9 cellular contexts compared by ENCODE assay signal in the genomic region with DNA sequence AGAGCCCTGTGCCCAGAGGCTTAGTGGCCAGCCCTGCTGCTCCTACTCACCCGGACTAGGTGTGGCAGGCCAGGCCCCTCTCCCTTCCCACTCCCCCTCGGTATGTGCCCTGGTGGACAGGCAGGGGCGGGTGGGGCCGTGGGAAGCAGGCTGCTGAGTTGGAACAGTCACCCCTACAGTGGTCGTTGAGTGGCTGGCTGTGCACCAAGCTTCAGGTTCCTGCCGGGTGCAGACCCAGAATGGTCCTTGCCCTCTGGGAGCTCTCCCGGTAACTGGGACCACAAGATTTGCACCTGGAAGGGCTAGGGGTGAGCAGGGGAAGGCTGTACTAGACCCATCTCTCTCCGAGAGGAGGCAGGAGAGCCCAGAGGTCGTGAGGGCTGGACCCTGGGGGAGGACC.
A peak's percentile ranks its signal among the peaks of the same experiment; 100 is the strongest.
DNase-seq lines count a peak whose midpoint lies in the region; ATAC-seq and TF ChIP-seq lines count a peak whose summit lies in the region.
"Had no signal": no experiment of that assay in that cellular context is flagged by ENCODE, and none has a peak within 500 bp of the region (broad histone marks: within the 10 kb centered on the region; RNA-seq: fewer than 3 reads in every experiment).

No MANE protein-coding gene starts in this region.

- no peaks in the 10 kb centered on the region for H3K36me3 Mint-ChIP-seq in activated naive CD4-positive, alpha-beta T cell treated with anti-CD3 and anti-CD28 coated beads, Interleukin-2, amount 50 U/mL, for 72 hours
- peaks cover 3% of the 10 kb centered on the region for H3K36me3 Mint-ChIP-seq in neural crest cell (ENCODE audit: low read depth)

- H3K27ac Mint-ChIP-seq in activated naive CD4-positive, alpha-beta T cell treated with anti-CD3 and anti-CD28 coated beads, Interleukin-2, amount 50 U/mL, for 72 hours: peak overlapping the region; percentile 85 to 86
- H3K27ac Mint-ChIP-seq in neural crest cell (ENCODE audit: unreplicated experiment): no peak overlapping the region

- no peaks in the 10 kb centered on the region for H3K27me3 Mint-ChIP-seq in neural crest cell (ENCODE audit: low read depth)

- 47 to 55% methylated on average over 5 to 9 of the region's 9 CpGs for WGBS in lower leg skin, 2 donors

- intact Hi-C loops in lower leg skin (cut with DNase I; ENCODE audit: low total_unique reads): no loop called here

- TF ChIP-seq CTCF in neural crest cell (conservative IDR thresholded peaks at IDR 0.05) (no peak), lower leg skin (IDR thresholded peaks at IDR 0.05) (no peak)

- H3K4me3 Mint-ChIP-seq in neural crest cell: peak overlapping the region; percentile 70

- no peak overlapping the region for H3K4me3 ChIP-seq in lower leg skin (ENCODE audit: low read depth, poor library complexity, severe bottlenecking)

- H3K9me3 Mint-ChIP-seq in activated naive CD4-positive, alpha-beta T cell treated with anti-CD3 and anti-CD28 coated beads, Interleukin-2, amount 50 U/mL, for 72 hours: no peaks in the 10 kb centered on the region
- no peaks in the 10 kb centered on the region for H3K9me3 Mint-ChIP-seq in neural crest cell

- ATAC-seq in HG02678 (IDR thresholded peaks at IDR 0.05; ENCODE audit: unreplicated experiment) (peak; percentile 13), HG02623 (IDR thresholded peaks at IDR 0.05; ENCODE audit: unreplicated experiment) (no peak), HG03439 (IDR thresholded peaks at IDR 0.05; ENCODE audit: unreplicated experiment) (no peak)
- ATAC-seq in activated naive CD4-positive, alpha-beta T cell treated with anti-CD3 and anti-CD28 coated beads, Interleukin-2, amount 50 U/mL, for 72 hours: peak in 1 of 2 donors; percentile 18
- ATAC-seq: HCT116 had no signal

- DNase-seq in GF-D8 (lab: John Stamatoyannopoulos, UW) (peak; percentile 52), neural crest cell (ENCODE audit: low read depth, low spot score) (no peak), GM19240 (ENCODE audit: insufficient read length, low spot score) (no peak), lower leg skin (ENCODE audit: low spot score in 2 of 2) (no peak)
- DNase-seq in activated naive CD4-positive, alpha-beta T cell treated with anti-CD3 and anti-CD28 coated beads, Interleukin-2, amount 50 U/mL, for 72 hours (ENCODE audit: low spot score in 2 of 2): no peak

- H3K4me1 Mint-ChIP-seq in neural crest cell: peaks cover 75% of the 10 kb centered on the region

- TF ChIP-seq POLR2A in lower leg skin (IDR thresholded peaks at IDR 0.05): no peak
